22 cellular contexts compared by ENCODE assay signal in the genomic region with DNA sequence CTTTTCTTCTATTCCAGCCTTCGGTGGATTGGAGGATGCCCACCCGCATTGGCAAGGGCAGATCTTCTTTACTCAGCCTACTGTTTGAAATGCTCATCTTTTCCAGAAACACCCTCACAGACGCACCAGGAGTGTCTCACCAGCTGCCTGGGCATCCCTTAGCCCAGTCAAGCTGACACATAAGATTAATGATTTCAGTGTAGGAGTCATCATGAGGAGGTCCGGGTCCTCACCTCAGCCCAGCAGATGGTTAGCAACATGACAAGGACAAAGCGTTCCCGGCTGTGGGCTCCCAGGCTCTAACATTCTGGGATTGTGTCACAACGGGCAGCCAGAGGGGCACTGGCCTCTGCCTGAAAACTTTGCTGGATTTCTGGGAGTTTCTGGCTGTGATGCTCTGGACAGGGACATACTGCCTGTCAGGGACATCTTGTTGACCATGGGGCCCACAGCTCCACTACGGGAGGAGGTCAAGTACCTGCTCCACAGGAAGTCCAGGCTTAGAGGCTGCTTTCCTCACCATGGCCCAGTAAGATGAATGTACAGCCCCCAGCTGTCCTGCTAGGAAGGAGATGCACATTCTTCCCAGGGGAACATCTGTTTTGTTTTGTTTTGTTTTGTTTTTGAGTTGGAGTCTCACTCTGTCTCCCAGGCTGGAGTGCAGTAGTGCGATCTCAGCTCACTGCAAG.
DNase-seq lines count a peak whose midpoint lies in the region; TF ChIP-seq lines count a peak whose summit lies in the region.
"Had no signal": no experiment of that assay in that cellular context is flagged by ENCODE, and none has a peak within 500 bp of the region (broad histone marks: within the 10 kb centered on the region; RNA-seq: fewer than 3 reads in every experiment).

No MANE protein-coding gene starts in this region.

- H3K9ac ChIP-seq in BLaER1 (no peak overlapping the region), MM.1S (ENCODE audit: low read length) (no peak overlapping the region)

- H3K4me3 ChIP-seq in BLaER1 (no peak overlapping the region), WERI-Rb-1 (ENCODE audit: low read depth, low read length) (no peak overlapping the region), esophagus muscularis mucosa (no peak overlapping the region), MM.1S (ENCODE audit: low read length) (no peak overlapping the region)
- H3K4me3 ChIP-seq: SJCRH30 had no signal

- H3K36me3 Mint-ChIP-seq in activated CD4-positive, alpha-beta T cell treated with anti-CD3 and anti-CD28 coated beads, Interleukin-2, amount 10 ng/mL, durations not matched to agents 24 days and 14 days (ENCODE audit: low read depth) = no peaks in the 10 kb centered on the region
- H3K36me3 Mint-ChIP-seq: CD8-positive, alpha-beta T cell had no signal

- 79% methylated on average over 9 of the region's 9 CpGs for WGBS in esophagus muscularis mucosa

- H3K27me3 Mint-ChIP-seq in activated CD4-positive, alpha-beta T cell treated with anti-CD3 and anti-CD28 coated beads, Interleukin-2, amount 10 ng/mL, durations not matched to agents 24 days and 14 days = peaks cover 3% of the 10 kb centered on the region

- H3K9me3 Mint-ChIP-seq in activated CD4-positive, alpha-beta T cell treated with anti-CD3 and anti-CD28 coated beads, Interleukin-2, amount 10 ng/mL, durations not matched to agents 24 days and 14 days = no peaks in the 10 kb centered on the region
- H3K9me3 Mint-ChIP-seq: CD8-positive, alpha-beta T cell had no signal

- TF ChIP-seq EP300 in esophagus muscularis mucosa (IDR thresholded peaks at IDR 0.05) = no peak

- H3K9me2 ChIP-seq in MM.1S (replicated peaks; ENCODE audit: insufficient read depth, low read length) = no peaks in the 10 kb centered on the region

- H3K4me1 Mint-ChIP-seq in activated CD4-positive, alpha-beta T cell treated with anti-CD3 and anti-CD28 coated beads, Interleukin-2, amount 10 ng/mL, durations not matched to agents 24 days and 14 days = peaks cover 51% of the 10 kb centered on the region

- no peak for TF ChIP-seq POLR2A in esophagus muscularis mucosa (IDR thresholded peaks at IDR 0.05; ENCODE audit: low read depth)

- TF ChIP-seq CTCF in WERI-Rb-1 (IDR thresholded peaks at IDR 0.05; ENCODE audit: low read depth, low read length) (0 out of 2 replicates have a peak, but pooled peaks have one; percentile 0), esophagus muscularis mucosa (IDR thresholded peaks at IDR 0.05) (no peak), MM.1S (IDR thresholded peaks at IDR 0.05; ENCODE audit: low read length) (no peak)

- H3K4me2 ChIP-seq in BLaER1 = peak overlapping the region; percentile 94
- no peak overlapping the region for H3K4me2 ChIP-seq in MM.1S (ENCODE audit: low read depth, low read length)

- no peaks in the 10 kb centered on the region for H3K36me3 ChIP-seq in BLaER1
- H3K36me3 ChIP-seq in WERI-Rb-1 = no peaks in the 10 kb centered on the region
- H3K36me3 ChIP-seq in esophagus muscularis mucosa = no peaks in the 10 kb centered on the region
- H3K36me3 ChIP-seq in MM.1S (replicated peaks; ENCODE audit: insufficient read depth, low read length) = no peaks in the 10 kb centered on the region
- H3K36me3 ChIP-seq: SJCRH30 had no signal

- H3K27ac ChIP-seq in BLaER1 (0 out of 2 replicates have a peak overlapping the region, but pooled peaks have one; percentile 27), WERI-Rb-1 (no peak overlapping the region), esophagus muscularis mucosa (replicated peaks in 1 of 4) (no peak overlapping the region), MM.1S (ENCODE audit: low read length) (no peak overlapping the region)
- H3K27ac ChIP-seq: SJCRH30 had no signal

- H4K20me1 ChIP-seq in BLaER1 = no peaks in the 10 kb centered on the region
- no peaks in the 10 kb centered on the region for H4K20me1 ChIP-seq in MM.1S (ENCODE audit: insufficient read depth, low read length)

- peak overlapping the region; percentile 45 for H3K27ac Mint-ChIP-seq in activated CD4-positive, alpha-beta T cell treated with anti-CD3 and anti-CD28 coated beads, Interleukin-2, amount 10 ng/mL, durations not matched to agents 24 days and 14 days
- H3K27ac Mint-ChIP-seq: CD8-positive, alpha-beta T cell; HFFc6 had no signal

- no peaks in the 10 kb centered on the region for H3F3A ChIP-seq in MM.1S (ENCODE audit: insufficient read depth, low read length)

- H3K4me1 ChIP-seq in BLaER1 (peaks cover 50% of the 10 kb centered on the region), esophagus muscularis mucosa (no peaks in the 10 kb centered on the region), MM.1S (ENCODE audit: low read length) (no peaks in the 10 kb centered on the region)
- H3K4me1 ChIP-seq: SJCRH30 had no signal

- H3K9me3 ChIP-seq in BLaER1 (no peaks in the 10 kb centered on the region), WERI-Rb-1 (ENCODE audit: severe bottlenecking) (no peaks in the 10 kb centered on the region), esophagus muscularis mucosa (no peaks in the 10 kb centered on the region), MM.1S (replicated peaks; ENCODE audit: insufficient read depth, low read length) (no peaks in the 10 kb centered on the region)
- H3K9me3 ChIP-seq: SJCRH30 had no signal

- intact Hi-C loops in activated CD4-positive, alpha-beta T cell treated with anti-CD3 and anti-CD28 coated beads, Interleukin-2, amount 10 ng/mL, durations not matched to agents 24 days and 14 days (cut with micrococcal nuclease) = no loop called here
- intact Hi-C loops in esophagus muscularis mucosa (cut with DNase I) = no loop called here

- H3K79me2 ChIP-seq in MM.1S (ENCODE audit: low read length) = no peaks in the 10 kb centered on the region

- DNase-seq in activated CD4-positive, alpha-beta T cell treated with anti-CD3 and anti-CD28 coated beads, Interleukin-2, amount 10 ng/mL, durations not matched to agents 24 days and 14 days = no peak
- DNase-seq in activated CD4-positive, alpha-beta T cell treated with anti-CD3 and anti-CD28 coated beads for 4 hours = no peak
- DNase-seq in WERI-Rb-1 (no peak), esophagus muscularis mucosa (ENCODE audit: extremely low spot score) (peak; percentile 87), DMS153 treated with DMSO at 0.1 percent for 48 hours (lab: John Stamatoyannopoulos, UW; ENCODE audit: unreplicated experiment) (no peak), MM.1S (no peak), NCI-H774 (lab: John Stamatoyannopoulos, UW) (no peak)
- DNase-seq: 8988T; Calu3; CD8-positive, alpha-beta T cell; DMS153; H7; HFFc6; NCI-H1092 treated with DMSO at 0.1 percent for 48 hours; NCI-H146; NCI-H2029; NCI-H226; NCI-H510A treated with DMSO at 0.1 percent for 48 hours; NCI-H748 treated with DMSO at 0.1 percent for 48 hours; NK-92 treated with Interleukin-12 subunit alpha and Interleukin-12 subunit beta, amount 100 ng/mL, for 24 hours; SJCRH30 had no signal

- H3K27me3 ChIP-seq in BLaER1 (no peaks in the 10 kb centered on the region; the same call in 1 of the 2 replicates), WERI-Rb-1 (ENCODE audit: insufficient read depth, low read depth, severe bottlenecking) (no peaks in the 10 kb centered on the region), esophagus muscularis mucosa (peaks cover 0 to 34% (median 0%) of the 10 kb centered on the region in 4 donors), MM.1S (replicated peaks; ENCODE audit: insufficient read depth, low read length) (no peaks in the 10 kb centered on the region)
- H3K27me3 ChIP-seq: SJCRH30 had no signal

- H3K4me3 Mint-ChIP-seq in activated CD4-positive, alpha-beta T cell treated with anti-CD3 and anti-CD28 coated beads, Interleukin-2, amount 10 ng/mL, durations not matched to agents 24 days and 14 days = no peak overlapping the region
- H3K4me3 Mint-ChIP-seq: CD8-positive, alpha-beta T cell; HFFc6 had no signal

- H2AFZ ChIP-seq in MM.1S (ENCODE audit: low read length) = no peak overlapping the region
